ENCODE assay signal across 8 cellular contexts in the genomic region with DNA sequence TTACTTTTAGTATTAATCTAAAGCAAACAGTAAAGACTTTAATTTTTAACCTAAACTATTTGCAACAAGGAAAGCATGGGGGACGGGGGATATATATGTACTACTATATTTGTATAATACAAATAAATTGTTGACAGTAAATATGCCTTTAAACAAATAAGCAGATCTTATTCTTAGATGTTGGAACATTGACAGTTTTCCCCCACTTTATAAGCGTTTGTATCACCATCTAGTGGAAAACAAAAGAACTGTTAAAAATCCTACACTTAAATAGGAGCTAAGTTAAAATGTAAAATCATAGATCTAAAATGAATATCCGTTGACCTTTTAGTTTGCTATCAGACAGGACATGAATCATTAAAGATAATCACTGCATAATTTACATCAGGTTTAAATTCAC. TPM values are rescaled to one million over a fixed set of nuclear protein-coding genes. Genes with fewer than 3 reads are reported as not detected.
DNase-seq lines count a peak whose midpoint lies in the region; ATAC-seq and TF ChIP-seq lines count a peak whose summit lies in the region.

No MANE protein-coding gene starts in this region.

- no peaks in the 10 kb centered on the region for H3K27me3 ChIP-seq in osteoblast (ENCODE audit: insufficient read depth, low read length)

- no peaks in the 10 kb centered on the region for H4K20me1 ChIP-seq in osteoblast (ENCODE audit: insufficient read depth, low read length)

- DNase-seq in NCI-H82 (lab: John Stamatoyannopoulos, UW): peak; percentile 21
- DNase-seq in NCI-H82 treated with DMSO at 0.1 percent for 48 hours (lab: John Stamatoyannopoulos, UW; ENCODE audit: unreplicated experiment): no peak
- DNase-seq in NCI-H526 treated with DMSO at 0.1 percent for 48 hours (lab: John Stamatoyannopoulos, UW): peak; percentile 8
- peak; percentile 69 for DNase-seq in dermis blood vessel endothelial cell
- DNase-seq in osteoblast (ENCODE audit: insufficient read length, low spot score, missing footprints): peak; percentile 43
- no peak for DNase-seq in activated naive CD4-positive, alpha-beta T cell treated with anti-CD3 and anti-CD28 coated beads, Interleukin-2, amount 50 U/mL, for 72 hours (ENCODE audit: low spot score in 2 of 2)
- DNase-seq in HuH-7.5 (ENCODE audit: low spot score): no peak

- no peak overlapping the region for H3K4me3 ChIP-seq in osteoblast (ENCODE audit: insufficient read depth, low read length)

- no peak overlapping the region for H2AFZ ChIP-seq in osteoblast (ENCODE audit: low read length)

- peak; percentile 60 for TF ChIP-seq CTCF in osteoblast (IDR thresholded peaks at IDR 0.05; ENCODE audit: extremely low read depth, low read depth, low read length)

- no peak for ATAC-seq in HG02623 (IDR thresholded peaks at IDR 0.05; ENCODE audit: unreplicated experiment)
- no peak for ATAC-seq in activated naive CD4-positive, alpha-beta T cell treated with anti-CD3 and anti-CD28 coated beads, Interleukin-2, amount 50 U/mL, for 72 hours

- no peak overlapping the region for H3K27ac ChIP-seq in osteoblast (ENCODE audit: low read depth, low read length)

- H3K36me3 ChIP-seq in osteoblast (ENCODE audit: insufficient read depth, low read length): peaks cover 5% of the 10 kb centered on the region

- H3K36me3 Mint-ChIP-seq in activated naive CD4-positive, alpha-beta T cell treated with anti-CD3 and anti-CD28 coated beads, Interleukin-2, amount 50 U/mL, for 72 hours: peaks cover 12 to 19% of the 10 kb centered on the region in 2 donors

- H3K4me2 ChIP-seq in osteoblast (ENCODE audit: insufficient read depth, low read length): no peak overlapping the region

- peaks cover 8% of the 10 kb centered on the region for H3K4me1 ChIP-seq in osteoblast (ENCODE audit: insufficient read depth, low read length)

- no peak overlapping the region for H3K27ac Mint-ChIP-seq in activated naive CD4-positive, alpha-beta T cell treated with anti-CD3 and anti-CD28 coated beads, Interleukin-2, amount 50 U/mL, for 72 hours

- H3K9me3 Mint-ChIP-seq in activated naive CD4-positive, alpha-beta T cell treated with anti-CD3 and anti-CD28 coated beads, Interleukin-2, amount 50 U/mL, for 72 hours: no peaks in the 10 kb centered on the region

- no peaks in the 10 kb centered on the region for H3K79me2 ChIP-seq in osteoblast (ENCODE audit: insufficient read depth, low read length)

- no peaks in the 10 kb centered on the region for H3K9me3 ChIP-seq in osteoblast (ENCODE audit: low read depth, low read length)

RNA-seq across cellular contexts. Expression of a gene that starts 50.0 kb away (rescaled TPM):
- total RNA-seq in dermis blood vessel endothelial cell: 19.9 and 21.4 TPM in 2 replicates
- total RNA-seq in osteoblast: 40.2 and 48.9 TPM in 2 replicates
- 10 to 100 TPM; 51.2 to 72.5 TPM for total RNA-seq in activated naive CD4-positive, alpha-beta T cell treated with anti-CD3 and anti-CD28 coated beads, Interleukin-2, amount 50 U/mL, for 72 hours

Comparison
In these comparisons a context has a peak if more than half of its experiments do, and no peak if none do; other contexts are left out.
1. DNase-seq: peak in NCI-H82 (single experiment), NCI-H526 treated with DMSO at 0.1 percent for 48 hours (single experiment), dermis blood vessel endothelial cell (single experiment) and osteoblast (single experiment); none in NCI-H82 treated with DMSO at 0.1 percent for 48 hours (single experiment), activated naive CD4-positive, alpha-beta T cell treated with anti-CD3 and anti-CD28 coated beads, Interleukin-2, amount 50 U/mL, for 72 hours (0 of 2) and HuH-7.5 (single experiment).